In genomic region chr6:28336284-28337024, GRCh38 we compare ENCODE assay signal across 7 cellular contexts. TPM values are rescaled to one million over a fixed set of nuclear protein-coding genes. Genes with fewer than 3 reads are reported as not detected.
DNase-seq lines count a peak whose midpoint lies in the region; ATAC-seq and TF ChIP-seq lines count a peak whose summit lies in the region.

No MANE protein-coding gene starts in this region.

- H3K4me3 ChIP-seq in right atrium auricular region, result peak overlapping the region; percentile 59 to 65
- H3K4me3 ChIP-seq in skeletal muscle satellite cell (ENCODE audit: low read length), result peak overlapping the region; percentile 84

- H3K4me1 Mint-ChIP-seq in activated T-helper 17 cell treated with anti-CD3 and anti-CD28 coated beads, Interleukin-2, amount 50 U/mL, for 72 hours, result peaks cover 4% of the 10 kb centered on the region
- peaks cover 11% of the 10 kb centered on the region for H3K4me1 Mint-ChIP-seq in endothelial cell (ENCODE audit: unreplicated experiment)

- H3K36me3 Mint-ChIP-seq in activated T-helper 17 cell treated with anti-CD3 and anti-CD28 coated beads, Interleukin-2, amount 50 U/mL, for 72 hours (ENCODE audit: low read depth), result no peaks in the 10 kb centered on the region
- H3K36me3 Mint-ChIP-seq in endothelial cell (ENCODE audit: low read depth, unreplicated experiment), result no peaks in the 10 kb centered on the region

- peaks cover 3% of the 10 kb centered on the region for H3K9me3 Mint-ChIP-seq in activated T-helper 17 cell treated with anti-CD3 and anti-CD28 coated beads, Interleukin-2, amount 50 U/mL, for 72 hours
- H3K9me3 Mint-ChIP-seq in endothelial cell (ENCODE audit: unreplicated experiment), result no peaks in the 10 kb centered on the region

- no peak for TF ChIP-seq CTCF in right atrium auricular region (IDR thresholded peaks at IDR 0.05)
- no peak for TF ChIP-seq CTCF in endothelial cell (IDR thresholded peaks at IDR 0.05; ENCODE audit: unreplicated experiment)

- peak overlapping the region; percentile 93 for H3K4me2 ChIP-seq in skeletal muscle satellite cell (ENCODE audit: low read length)

- ATAC-seq in GM21717 (IDR thresholded peaks at IDR 0.05; ENCODE audit: unreplicated experiment), result peak; percentile 51
- peak; percentile 58 for ATAC-seq in activated T-helper 17 cell treated with anti-CD3 and anti-CD28 coated beads, Interleukin-2, amount 50 U/mL, for 72 hours (replicated peaks)

- H3K9me3 ChIP-seq in ES-I3 (ENCODE audit: control insufficient read depth, insufficient read depth, low read length), result no peaks in the 10 kb centered on the region; the same call in 1 of the 2 replicates
- H3K9me3 ChIP-seq in right atrium auricular region, result no peaks in the 10 kb centered on the region
- H3K9me3 ChIP-seq in skeletal muscle satellite cell (replicated peaks; ENCODE audit: low read length), result no peaks in the 10 kb centered on the region

- no peak overlapping the region for H3K4me3 Mint-ChIP-seq in activated T-helper 17 cell treated with anti-CD3 and anti-CD28 coated beads, Interleukin-2, amount 50 U/mL, for 72 hours
- H3K4me3 Mint-ChIP-seq in endothelial cell (ENCODE audit: unreplicated experiment), result no peak overlapping the region

- peaks cover under 1% of the 10 kb centered on the region for H3K27me3 Mint-ChIP-seq in activated T-helper 17 cell treated with anti-CD3 and anti-CD28 coated beads, Interleukin-2, amount 50 U/mL, for 72 hours
- no peaks in the 10 kb centered on the region for H3K27me3 Mint-ChIP-seq in endothelial cell (ENCODE audit: unreplicated experiment)

- peaks cover 9% of the 10 kb centered on the region; the same call in 1 of the 2 replicates for H3K4me1 ChIP-seq in ES-I3 (ENCODE audit: insufficient read depth, low read length)
- peaks cover 0 to 15% of the 10 kb centered on the region in 2 donors for H3K4me1 ChIP-seq in right atrium auricular region
- peaks cover 8% of the 10 kb centered on the region for H3K4me1 ChIP-seq in skeletal muscle satellite cell (ENCODE audit: control insufficient read depth, insufficient read depth, low read length)

- DNase-seq in NCI-H2029 (lab: John Stamatoyannopoulos, UW), result peak; percentile 79
- no peak for DNase-seq in right atrium auricular region (ENCODE audit: low spot score)
- DNase-seq in endothelial cell (ENCODE audit: low spot score), result no peak

- H3K27me3 ChIP-seq in right atrium auricular region, result no peaks in the 10 kb centered on the region
- no peaks in the 10 kb centered on the region for H3K27me3 ChIP-seq in skeletal muscle satellite cell (ENCODE audit: control insufficient read depth, insufficient read depth, low read length)

- H3K9ac ChIP-seq in ES-I3 (ENCODE audit: low read depth, low read length) (peak overlapping the region; percentile 96), skeletal muscle satellite cell (ENCODE audit: low read depth, low read length) (peak overlapping the region; percentile 85)

- H3K27ac Mint-ChIP-seq in activated T-helper 17 cell treated with anti-CD3 and anti-CD28 coated beads, Interleukin-2, amount 50 U/mL, for 72 hours, result no peak overlapping the region
- no peak overlapping the region for H3K27ac Mint-ChIP-seq in endothelial cell (ENCODE audit: unreplicated experiment)

- H3K36me3 ChIP-seq in ES-I3 (ENCODE audit: insufficient read depth, low read length) (no peaks in the 10 kb centered on the region), right atrium auricular region (no peaks in the 10 kb centered on the region), skeletal muscle satellite cell (ENCODE audit: insufficient read depth, low read length) (no peaks in the 10 kb centered on the region)

- peak overlapping the region; percentile 95 to 98 for H3K27ac ChIP-seq in right atrium auricular region

RNA-seq across cellular contexts. Expression of gene ZSCAN31, which starts 0.5 kb away (rescaled TPM):
- 1 to 10 TPM in 1 of 2 donors, under 1 TPM in 1; 0.63 to 1.0 TPM for total RNA-seq in activated T-helper 17 cell treated with anti-CD3 and anti-CD28 coated beads, Interleukin-2, amount 50 U/mL, for 72 hours
- 10 to 100 TPM in 1 of 2 donors, 1 to 10 TPM in 1; 9.9 to 14.5 TPM for total RNA-seq in right atrium auricular region
- 0.87 and 1.3 TPM in 2 replicates for total RNA-seq in skeletal muscle satellite cell (2012; rRNA removed)
- total RNA-seq in endothelial cell (ENCODE audit: unreplicated experiment), result 3.7 TPM

RNA-seq across cellular contexts. Expression of gene ZKSCAN3, which starts 13.3 kb away (rescaled TPM):
- 1 to 10 TPM; 1.5 to 2.6 TPM for total RNA-seq in activated T-helper 17 cell treated with anti-CD3 and anti-CD28 coated beads, Interleukin-2, amount 50 U/mL, for 72 hours
- 1 to 10 TPM; 2.3 to 3.7 TPM for total RNA-seq in right atrium auricular region
- total RNA-seq in skeletal muscle satellite cell (2012; rRNA removed), result 3.7 and 3.8 TPM in 2 replicates
- total RNA-seq in endothelial cell (ENCODE audit: unreplicated experiment), result 9.5 TPM

RNA-seq across cellular contexts. Expression of gene PGBD1, which starts 55.1 kb away (rescaled TPM):
- total RNA-seq in activated T-helper 17 cell treated with anti-CD3 and anti-CD28 coated beads, Interleukin-2, amount 50 U/mL, for 72 hours, result under 1 TPM; 0.64 to 0.76 TPM
- total RNA-seq in right atrium auricular region, result 1 to 10 TPM; 1.8 to 4.1 TPM
- 4.4 and 5.6 TPM in 2 replicates for total RNA-seq in skeletal muscle satellite cell (2012; rRNA removed)
- 9.7 TPM for total RNA-seq in endothelial cell (ENCODE audit: unreplicated experiment)
